ENCODE assay signal across 26 cellular contexts in genomic region chr7:3747452-3747851, GRCh38.
DNase-seq lines count a peak whose midpoint lies in the region; ATAC-seq and TF ChIP-seq lines count a peak whose summit lies in the region.
"Had no signal": no experiment of that assay in that cellular context is flagged by ENCODE, and none has a peak within 500 bp of the region (broad histone marks: within the 10 kb centered on the region; RNA-seq: fewer than 3 reads in every experiment).

No MANE protein-coding gene starts in this region.

- peak overlapping the region; percentile 72 for H3K27ac ChIP-seq in DOHH2 (ENCODE audit: low read depth, low read length)
- H3K27ac ChIP-seq: adrenal gland, foreskin keratinocyte, hepatocyte, KMS-11, left ventricle myocardium inferior, pancreas, Peyer's patch, right lobe of liver, SJSA1, stomach, tibial artery had no signal

- H3K4me1 Mint-ChIP-seq in memory B cell = peaks cover 4% of the 10 kb centered on the region
- H3K4me1 Mint-ChIP-seq: nephron had no signal

- ATAC-seq in memory B cell (ENCODE audit: low read depth) = peak; percentile 93
- no peak for ATAC-seq in GM21515 (IDR thresholded peaks at IDR 0.05; ENCODE audit: unreplicated experiment)
- ATAC-seq in HG03045 (IDR thresholded peaks at IDR 0.05; ENCODE audit: unreplicated experiment) = no peak
- no peak for ATAC-seq in HG03108 (IDR thresholded peaks at IDR 0.05; ENCODE audit: unreplicated experiment)
- ATAC-seq: activated T-cell treated with anti-CD3 and anti-CD28 coated beads, Interleukin-2, amount 50 U/mL, for 4 hours; foreskin keratinocyte; pancreas; right lobe of liver had no signal

- no peaks in the 10 kb centered on the region for H3K36me3 ChIP-seq in DOHH2 (ENCODE audit: control insufficient read depth, low read length)
- H3K36me3 ChIP-seq: adrenal gland, left ventricle myocardium inferior, pancreas, Peyer's patch, right lobe of liver, SJSA1, stomach, tibial artery had no signal

- H3K9me2 ChIP-seq in DOHH2 (replicated peaks; ENCODE audit: control insufficient read depth, low read length) = no peaks in the 10 kb centered on the region

- H3K4me1 ChIP-seq in DOHH2 (ENCODE audit: control insufficient read depth, low read length) = peaks cover 48% of the 10 kb centered on the region
- H3K4me1 ChIP-seq: adrenal gland, foreskin keratinocyte, left ventricle myocardium inferior, pancreas, Peyer's patch, right lobe of liver, SJSA1, stomach, tibial artery had no signal

- no peaks in the 10 kb centered on the region; the same call in 1 of the 2 replicates for H3K9me3 ChIP-seq in DOHH2 (ENCODE audit: control insufficient read depth, insufficient read depth, low read length)
- H3K9me3 ChIP-seq: adrenal gland, left ventricle myocardium inferior, pancreas, Peyer's patch, right lobe of liver, SJSA1, stomach, tibial artery had no signal

- H3K27me3 ChIP-seq in DOHH2 (ENCODE audit: control insufficient read depth, low read length) = no peaks in the 10 kb centered on the region
- H3K27me3 ChIP-seq: adrenal gland, foreskin keratinocyte, hepatocyte, pancreas, Peyer's patch, right lobe of liver, SJSA1, stomach, tibial artery had no signal

- TF ChIP-seq CTCF in DOHH2 (IDR thresholded peaks at IDR 0.05; ENCODE audit: low read depth, low read length, poor library complexity, severe bottlenecking) = no peak

- H3K4me3 Mint-ChIP-seq in memory B cell = no peak overlapping the region
- H3K4me3 Mint-ChIP-seq: activated T-cell treated with anti-CD3 and anti-CD28 coated beads, Interleukin-2, amount 50 U/mL, for 4 hours; nephron had no signal

- H3K9me3 Mint-ChIP-seq in memory B cell = no peaks in the 10 kb centered on the region
- H3K9me3 Mint-ChIP-seq: activated T-cell treated with anti-CD3 and anti-CD28 coated beads, Interleukin-2, amount 50 U/mL, for 4 hours had no signal

- no peaks in the 10 kb centered on the region for H3F3A ChIP-seq in DOHH2 (ENCODE audit: control insufficient read depth, insufficient read depth)

- H4K20me1 ChIP-seq in DOHH2 (ENCODE audit: control insufficient read depth, insufficient read depth, low read depth, low read length) = no peaks in the 10 kb centered on the region

- no peaks in the 10 kb centered on the region for H3K36me3 Mint-ChIP-seq in memory B cell

- peaks cover 4% of the 10 kb centered on the region for H3K27me3 Mint-ChIP-seq in memory B cell

- no peaks in the 10 kb centered on the region for H3K79me2 ChIP-seq in DOHH2 (ENCODE audit: control insufficient read depth, low read length)
- H3K79me2 ChIP-seq: hepatocyte had no signal

- H3K27ac Mint-ChIP-seq in memory B cell = peak overlapping the region; percentile 33
- H3K27ac Mint-ChIP-seq: nephron had no signal

- peak overlapping the region; percentile 60 for H3K4me2 ChIP-seq in DOHH2 (ENCODE audit: low read length)
- H3K4me2 ChIP-seq: hepatocyte, KMS-11 had no signal

- DNase-seq in MV-4-11 (lab: John Stamatoyannopoulos, UW) = peak; percentile 95
- DNase-seq in SKM-1 (lab: John Stamatoyannopoulos, UW; ENCODE audit: unreplicated experiment) = peak; percentile 61
- peak in 1 of 2 donors; percentile 18 for DNase-seq in memory B cell (ENCODE audit: low spot score in 2 of 2)
- DNase-seq in kidney glomerular epithelial cell (lab: John Stamatoyannopoulos, UW) = no peak
- DNase-seq: activated CD4-positive, alpha-beta T cell treated with anti-CD3 and anti-CD28 coated beads for 48 hours; activated T-cell treated with anti-CD3 and anti-CD28 coated beads, Interleukin-2, amount 50 U/mL, for 4 hours; adrenal gland; effector memory CD4-positive, alpha-beta T cell; foreskin keratinocyte; left ventricle myocardium inferior; NCI-H1048; NCI-H2029; pancreas; Peyer's patch; right lobe of liver; stimulated activated CD4-positive, alpha-beta T cell treated with anti-CD3 and anti-CD28 coated beads, Interleukin-12 subunit alpha, Interleukin-12 subunit beta, amount 100 ng/mL, for 4 hours; stomach; tibial artery had no signal

- H3K4me3 ChIP-seq in DOHH2 (ENCODE audit: low read length) = peak overlapping the region; percentile 53
- H3K4me3 ChIP-seq: adrenal gland, hepatocyte, left ventricle myocardium inferior, pancreas, Peyer's patch, right lobe of liver, SJSA1, stomach, tibial artery had no signal
